ENCODE assay signal across 12 cellular contexts in genomic region chr1:23194119-23194984, GRCh38.
A peak's percentile ranks its signal among the peaks of the same experiment; 100 is the strongest.
DNase-seq lines count a peak whose midpoint lies in the region; ATAC-seq and TF ChIP-seq lines count a peak whose summit lies in the region.
"Had no signal": no experiment of that assay in that cellular context is flagged by ENCODE, and none has a peak within 500 bp of the region (broad histone marks: within the 10 kb centered on the region; RNA-seq: fewer than 3 reads in every experiment).

No MANE protein-coding gene starts in this region.

- H3K79me2 ChIP-seq in ACC112 (ENCODE audit: control insufficient read depth, insufficient read depth, low read length, unreplicated experiment) = no peaks in the 10 kb centered on the region

- H3K36me3 ChIP-seq in ACC112 (ENCODE audit: insufficient read depth, low read length) = no peaks in the 10 kb centered on the region
- H3K36me3 ChIP-seq: lower lobe of right lung had no signal

- H3K4me3 ChIP-seq in ACC112 (ENCODE audit: low read depth, low read length) = peak overlapping the region; percentile 5
- peak overlapping the region; percentile 23; the same call in 1 of the 2 replicates for H3K4me3 ChIP-seq in WI38 (ENCODE audit: low read depth, low read length)
- H3K4me3 ChIP-seq: lower lobe of right lung had no signal

- no peaks in the 10 kb centered on the region for H3K27me3 ChIP-seq in ACC112 (ENCODE audit: insufficient read depth, low read length)

- H3K27ac ChIP-seq in ACC112 (ENCODE audit: low read depth, low read length) = peak overlapping the region; percentile 99
- H3K27ac ChIP-seq: lower lobe of right lung had no signal

- peaks cover 48% of the 10 kb centered on the region for H3K4me1 ChIP-seq in ACC112 (ENCODE audit: control insufficient read depth, insufficient read depth, low read length, unreplicated experiment)
- H3K4me1 ChIP-seq: lower lobe of right lung had no signal

- no peak overlapping the region for H2AFZ ChIP-seq in ACC112 (ENCODE audit: low read length, unreplicated experiment)

- DNase-seq in HS-27A (ENCODE audit: low read depth) = peak; percentile 91
- peak; percentile 95 for DNase-seq in glomerular visceral epithelial cell (ENCODE audit: extremely low spot score)
- no peak for DNase-seq in activated naive CD4-positive, alpha-beta T cell treated with anti-CD3 and anti-CD28 coated beads, Interleukin-2, amount 50 U/mL, for 16 hours
- no peak for DNase-seq in stimulated activated naive CD4-positive, alpha-beta T cell (lab: John Stamatoyannopoulos, UW)
- DNase-seq: activated CD4-positive, CD25-positive, alpha-beta regulatory T cell; activated naive CD4-positive, alpha-beta T cell; lower lobe of right lung; small intestine had no signal

- ATAC-seq in HG03039 (IDR thresholded peaks at IDR 0.05; ENCODE audit: unreplicated experiment) (no peak), GM18502 (IDR thresholded peaks at IDR 0.05; ENCODE audit: poor library complexity, unreplicated experiment) (no peak)
- ATAC-seq: lower lobe of right lung had no signal

- no peak for TF ChIP-seq CTCF in WI38 (IDR thresholded peaks at IDR 0.05; ENCODE audit: low read depth, low read length)

Comparison
In these comparisons a context has a peak if more than half of its experiments do, and no peak if none do; other contexts are left out.
1. DNase-seq: peak in HS-27A (single experiment) and glomerular visceral epithelial cell (single experiment); none in activated naive CD4-positive, alpha-beta T cell treated with anti-CD3 and anti-CD28 coated beads, Interleukin-2, amount 50 U/mL, for 16 hours (single experiment) and stimulated activated naive CD4-positive, alpha-beta T cell (0 of 6).